ENCODE assay signal across 8 cellular contexts in the genomic region with DNA sequence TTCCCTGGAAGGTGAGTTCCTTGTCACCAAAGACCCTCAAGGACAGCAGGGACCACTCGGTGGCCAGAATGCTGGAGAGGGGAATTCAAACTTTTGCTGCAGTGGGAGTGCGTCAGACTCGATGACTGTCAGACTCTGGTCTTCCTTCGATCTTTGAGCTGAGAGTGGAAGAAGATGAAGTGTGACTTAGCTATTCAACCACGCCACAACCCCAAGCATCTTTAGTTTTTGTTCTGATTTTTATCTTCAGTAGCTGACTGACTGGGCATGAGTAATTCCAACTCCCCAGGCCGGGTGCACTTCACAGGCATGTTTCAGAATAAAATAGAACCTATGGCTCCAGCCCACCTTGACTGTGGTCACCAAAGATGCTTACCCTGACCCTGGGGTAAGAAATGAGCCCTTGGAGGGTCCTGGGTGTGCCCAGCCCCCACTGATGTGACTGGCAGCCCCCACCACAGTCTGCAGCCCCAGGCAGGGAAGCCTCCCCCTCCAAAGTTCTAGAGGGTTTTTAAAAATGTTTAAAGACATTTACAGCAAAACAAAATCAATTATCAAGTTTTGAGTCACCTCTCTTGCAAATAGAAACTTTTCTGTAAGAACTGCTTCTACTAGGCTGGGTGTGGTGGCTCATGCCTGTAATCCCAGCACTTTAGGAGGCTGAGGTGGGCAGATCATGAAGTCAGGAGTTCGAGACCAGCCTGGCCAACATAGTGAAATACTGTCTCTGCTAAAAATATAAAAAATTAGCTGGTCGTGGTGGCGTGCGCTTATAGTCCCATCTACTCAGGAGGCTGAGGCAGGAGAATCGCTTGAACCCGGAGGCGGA. TPM values are rescaled to one million over a fixed set of nuclear protein-coding genes. Genes with fewer than 3 reads are reported as not detected.
DNase-seq lines count a peak whose midpoint lies in the region; ATAC-seq, FAIRE-seq and TF ChIP-seq lines count a peak whose summit lies in the region.

No MANE protein-coding gene starts in this region.

- BruUV-seq in K562 (replicated peaks; lab: Mats Ljungman, UMichigan), result no TSS peak

- peak; percentile 11 for FAIRE-seq in K562 (lab: Jason Lieb, UNC)

- H3K27me3 ChIP-seq in K562 (ENCODE audit: control insufficient read depth in 2 of 2, insufficient read depth in 2 of 2, low read length in 2 of 2), result peaks cover 0 to 19% of the 10 kb centered on the region in 2 experiments; a peak in 2 of 5 replicates

- in situ Hi-C loops in K562 (cut with MboI), result no loop called here

- H3K4me1 ChIP-seq in K562 (replicated peaks in 1 of 2; ENCODE audit: control insufficient read depth in 2 of 2, insufficient read depth in 2 of 2, low read length in 2 of 2), result peaks cover 15 to 19% of the 10 kb centered on the region in 2 experiments; a peak in 3 of 5 replicates

- H2AFZ ChIP-seq in K562 (ENCODE audit: low read depth, low read length), result no peak overlapping the region

- no peaks in the 10 kb centered on the region for H3K9me3 ChIP-seq in K562 (replicated peaks; ENCODE audit: control insufficient read depth, insufficient read depth, low read depth, low read length)

- no peaks in the 10 kb centered on the region for H4K20me1 ChIP-seq in K562 (replicated peaks; ENCODE audit: control insufficient read depth, insufficient read depth, low read length)

- peak; percentile 51 for DNase-seq in NB4 (ENCODE audit: low read depth)
- peak in 1 of 4 experiments; percentile 43 for DNase-seq in K562 (ENCODE audit: extremely low read depth in 1 of 4, low spot score in 3 of 4)
- peak; percentile 18 for DNase-seq in stimulated activated CD8-positive, alpha-beta memory T cell treated with anti-CD3 and anti-CD28 coated beads, Interleukin-12 subunit alpha, Interleukin-12 subunit beta, amount 100 ng/mL, for 4 hours (ENCODE audit: low read depth)
- DNase-seq in Right ventricle myocardium superior, result no peak
- DNase-seq in cerebellar cortex (ENCODE audit: low spot score), result no peak
- no peak for DNase-seq in DMS53 (lab: John Stamatoyannopoulos, UW)
- DNase-seq in amygdala (lab: John Stamatoyannopoulos, UW), result no peak

- H3K9me1 ChIP-seq in K562 (ENCODE audit: control insufficient read depth, insufficient read depth, low read length), result no peaks in the 10 kb centered on the region

- ATAC-seq in GM19395 (IDR thresholded peaks at IDR 0.05; ENCODE audit: unreplicated experiment), result peak; percentile 52
- peak; percentile 44 for ATAC-seq in K562
- no peak for ATAC-seq in Right ventricle myocardium superior (ENCODE audit: poor library complexity)

- CTCF ChIA-PET in K562 (lab: Yijun Ruan, JAX; ENCODE audit: low intra/inter-chr PET ratio), result no interaction called here

- H3K79me2 ChIP-seq in K562 (ENCODE audit: control insufficient read depth, insufficient read depth, low read length), result no peaks in the 10 kb centered on the region

- TF ChIP-seq CTCF in NB4 (IDR thresholded peaks at IDR 0.05; ENCODE audit: low read depth, low read length), result no peak
- no peak for TF ChIP-seq CTCF in K562 (IDR thresholded peaks at IDR 0.05 in 2 of 3, conservative IDR thresholded peaks at IDR 0.05 in 1 of 3; ENCODE audit: insufficient read depth in 2 of 3, low read depth in 1 of 3, low read length in 3 of 3)

- no peak for TF ChIP-seq EP300 in K562 (IDR thresholded peaks at IDR 0.05; ENCODE audit: low read length)

- no peak overlapping the region for H3K4me3 ChIP-seq in NB4 (ENCODE audit: low read depth, low read length)
- no peak overlapping the region for H3K4me3 ChIP-seq in K562

- no peak overlapping the region; the same call in 1 of the 2 replicates for H3K4me2 ChIP-seq in K562 (ENCODE audit: insufficient read depth, low read length)

- 36% methylated on average over 13 of the region's 13 CpGs for WGBS in K562 (ENCODE audit: insufficient coverage, low coverage, missing lambda C conversion rate)

- no peak overlapping the region for H3K9ac ChIP-seq in K562 (ENCODE audit: insufficient read depth in 1 of 2, low read depth in 2 of 2, low read length in 2 of 2)

- TF ChIP-seq POLR2A in NB4 (IDR thresholded peaks at IDR 0.05; ENCODE audit: extremely low read depth, insufficient read length) (no peak), K562 (conservative IDR thresholded peaks at IDR 0.05) (no peak)

- H3K27ac ChIP-seq in K562 (ENCODE audit: extremely low read depth, low read depth, low read length), result no peak overlapping the region

- intact Hi-C loops in K562 (cut with micrococcal nuclease), result loop anchor here (5.0 kb wide), 1 partner anchor 107 kb away; no protein-coding TSS in a partner anchor
- intact Hi-C loops in Right ventricle myocardium superior (cut with DNase I), result no loop called here

- no peaks in the 10 kb centered on the region for H3K36me3 ChIP-seq in K562 (ENCODE audit: control insufficient read depth, insufficient read depth, low read length)

- POLR2A ChIA-PET in K562 (lab: Yijun Ruan, JAX), result interaction anchor here (0.7 to 1.7 kb wide), 5 partner anchors 9 to 138 kb away, joined by 3 to 8 read pairs (median 3); no protein-coding TSS in a partner anchor

- no peak for TF ChIP-seq RAD21 in K562 (CRISPR knock-in tag; conservative IDR thresholded peaks at IDR 0.05 in 1 of 2, IDR thresholded peaks at IDR 0.05 in 1 of 2)

TF ChIP-seq in K562, 482 proteins besides CTCF, POLR2A, EP300 and RAD21 (continues in another document):
- TF ChIP-seq ZNF316 (IDR thresholded peaks at IDR 0.05), result peak; percentile 76
- peak; percentile 58; the same call in 1 of the 2 replicates for TF ChIP-seq JUND (IDR thresholded peaks at IDR 0.05; ENCODE audit: borderline replicate concordance, low read depth, low read length)
- TF ChIP-seq JUND (tag; IDR thresholded peaks at IDR 0.05; ENCODE audit: borderline replicate concordance, low read depth, low read length), result peak; percentile 42; the same call in 1 of the 3 replicates
- TF ChIP-seq CTBP1 (IDR thresholded peaks at IDR 0.05; ENCODE audit: borderline replicate concordance), result peak; percentile 25; the same call in 1 of the 2 replicates
- TF ChIP-seq DPF2 (IDR thresholded peaks at IDR 0.05), result 0 out of 2 replicates have a peak, but pooled peaks have one; percentile 13
- TF ChIP-seq MAFK (IDR thresholded peaks at IDR 0.05; ENCODE audit: low read length), result peak; percentile 59
- no peak for TF ChIP-seq TBL1XR1 (IDR thresholded peaks at IDR 0.05; ENCODE audit: low read length in 2 of 2)
- TF ChIP-seq TSC22D4 (tag; IDR thresholded peaks at IDR 0.05), result no peak
- peak; percentile 71 for TF ChIP-seq FOSL1 (tag; conservative IDR thresholded peaks at IDR 0.05)
- TF ChIP-seq, protein P1, sequence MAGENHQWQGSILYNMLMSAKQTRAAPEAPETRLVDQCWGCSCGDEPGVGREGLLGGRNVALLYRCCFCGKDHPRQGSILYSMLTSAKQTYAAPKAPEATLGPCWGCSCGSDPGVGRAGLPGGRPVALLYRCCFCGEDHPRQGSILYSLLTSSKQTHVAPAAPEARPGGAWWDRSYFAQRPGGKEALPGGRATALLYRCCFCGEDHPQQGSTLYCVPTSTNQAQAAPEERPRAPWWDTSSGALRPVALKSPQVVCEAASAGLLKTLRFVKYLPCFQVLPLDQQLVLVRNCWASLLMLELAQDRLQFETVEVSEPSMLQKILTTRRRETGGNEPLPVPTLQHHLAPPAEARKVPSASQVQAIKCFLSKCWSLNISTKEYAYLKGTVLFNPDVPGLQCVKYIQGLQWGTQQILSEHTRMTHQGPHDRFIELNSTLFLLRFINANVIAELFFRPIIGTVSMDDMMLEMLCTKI (IDR thresholded peaks at IDR 0.05; ENCODE audit: partially characterized antibody), result no peak
- no peak for TF ChIP-seq ZNF764 (CRISPR knock-in tag; IDR thresholded peaks at IDR 0.05; ENCODE audit: low read depth)
- TF ChIP-seq MAFF (IDR thresholded peaks at IDR 0.05; ENCODE audit: low read length), result peak; percentile 21; the same call in 1 of the 2 replicates
- peak; percentile 76 for TF ChIP-seq NFE2 (IDR thresholded peaks at IDR 0.05; ENCODE audit: low read depth)
- peak; percentile 33; the same call in 1 of the 2 replicates for TF ChIP-seq ARID1B (IDR thresholded peaks at IDR 0.05)
- TF ChIP-seq LCOR (CRISPR knock-in tag; IDR thresholded peaks at IDR 0.05), result 0 out of 2 replicates have a peak, but pooled peaks have one; percentile 13
- TF ChIP-seq CBX5 (IDR thresholded peaks at IDR 0.05; ENCODE audit: borderline replicate concordance, low read depth), result no peak

RNA-seq across cellular contexts. Expression of a gene that starts 24.9 kb away (rescaled TPM):
- 25.2 and 50.9 TPM in 2 replicates for total RNA-seq in K562 (2011; cell fraction: chromatin; rRNA removed; ENCODE audit: low replicate concordance)
- 29.5 and 31.5 TPM in 2 replicates for total RNA-seq in K562 (2011; cell fraction: nucleolus; rRNA removed)
- 48.2 and 73.2 TPM in 2 replicates for total RNA-seq in K562 (2011; cell fraction: nucleoplasm; rRNA removed)
- 97.7 and 108 TPM in 2 replicates for total RNA-seq in K562 (2014; rRNA removed)
- 276 and 301 TPM in 2 replicates for total RNA-seq in K562 (2014; rRNA removed; fragmentation: Illumina TruSeq; extraction: Trizol)
- total RNA-seq in K562 (2015; rRNA removed; fragmentation: Illumina TruSeq; extraction: Trizol), result 191 and 203 TPM in 2 replicates
- 263 and 267 TPM in 2 replicates for total RNA-seq in K562 (2021)
- 245 and 359 TPM in 2 replicates for polyA plus RNA-seq in K562 (2011; rRNA removed)
- 102 and 143 TPM in 2 replicates for polyA plus RNA-seq in K562 (2011; cell fraction: cytosol; rRNA removed)
- polyA plus RNA-seq in K562 (2011; cell fraction: nucleus; rRNA removed), result 48.6 and 76.4 TPM in 2 replicates
- polyA plus RNA-seq in K562 (2012), result 186 and 231 TPM in 2 replicates
- 218 and 243 TPM in 2 replicates for polyA plus RNA-seq in K562 (2014; fragmentation: Illumina TruSeq; extraction: Trizol)
- 10 to 100 TPM; 63.1 to 79.2 TPM for polyA plus RNA-seq in K562 (2014; fragmentation: Nextera tagmentation; extraction: Ambion mirVana)
- polyA plus RNA-seq in K562 (2014; rRNA removed), result 151 and 178 TPM in 2 replicates
- 327 and 372 TPM in 2 replicates for polyA minus RNA-seq in K562 (2011; rRNA and poly(A)+ RNA removed)
- polyA minus RNA-seq in K562 (2011; cell fraction: cytosol; rRNA and poly(A)+ RNA removed), result 162 and 201 TPM in 2 replicates
- 20.7 and 42.0 TPM in 2 replicates for polyA minus RNA-seq in K562 (2011; cell fraction: nucleus; rRNA and poly(A)+ RNA removed)
- 102 TPM for total RNA-seq in Right ventricle myocardium superior

Comparison
In these comparisons a context has a peak if more than half of its experiments do, and no peak if none do; other contexts are left out.
1. DNase-seq: peak in NB4 (single experiment) and stimulated activated CD8-positive, alpha-beta memory T cell treated with anti-CD3 and anti-CD28 coated beads, Interleukin-12 subunit alpha, Interleukin-12 subunit beta, amount 100 ng/mL, for 4 hours (single experiment); none in Right ventricle myocardium superior (single experiment), cerebellar cortex (single experiment), DMS53 (single experiment) and amygdala (0 of 56).